ENCODE assay signal across 12 cellular contexts in the genomic region with DNA sequence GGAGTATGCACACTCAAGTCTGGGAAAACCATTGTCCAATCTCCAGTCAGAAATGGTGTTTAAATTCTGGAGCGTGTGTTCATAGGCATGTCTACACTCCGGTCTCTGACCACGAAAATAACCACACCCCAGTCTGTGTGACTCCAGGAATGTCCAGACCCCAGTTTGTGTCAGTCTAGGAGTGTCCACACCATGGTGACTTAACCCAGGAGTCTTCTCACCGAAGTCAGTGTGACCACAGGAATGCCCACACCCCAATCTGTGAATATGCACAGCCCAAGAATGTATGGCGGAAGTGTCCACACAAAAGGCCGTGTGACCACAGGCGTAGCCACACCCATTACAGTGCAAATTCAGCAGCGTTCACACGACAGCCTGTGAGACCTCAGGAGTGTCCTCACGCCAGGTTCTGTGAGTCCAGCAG. TPM values are rescaled to one million over a fixed set of nuclear protein-coding genes. Genes with fewer than 3 reads are reported as not detected.
DNase-seq lines count a peak whose midpoint lies in the region; TF ChIP-seq lines count a peak whose summit lies in the region.
"Had no signal": no experiment of that assay in that cellular context is flagged by ENCODE, and none has a peak within 500 bp of the region (broad histone marks: within the 10 kb centered on the region; RNA-seq: fewer than 3 reads in every experiment).

No MANE protein-coding gene starts in this region.

- POLR2A ChIA-PET in A673 (lab: Charles Lee; ENCODE audit: low non-redundant PET): no interaction called here

- WGBS in smooth muscle cell (ENCODE audit: low lambda C conversion rate): 55% methylated on average over 10 of the region's 10 CpGs
- 78 to 87% methylated on average over 10 of the region's 10 CpGs for WGBS in sigmoid colon, 2 donors

- H3K9me3 ChIP-seq in SJSA1 (replicated peaks) (peaks cover 7% of the 10 kb centered on the region; the same call in 1 of the 2 replicates), smooth muscle cell (replicated peaks; ENCODE audit: low read depth) (no peaks in the 10 kb centered on the region), A673 (ENCODE audit: low read depth, low read length, poor library complexity, severe bottlenecking) (no peaks in the 10 kb centered on the region), sigmoid colon (no peaks in the 10 kb centered on the region)
- H3K9me3 ChIP-seq: vagina had no signal

- H3K4me3 ChIP-seq in SJSA1 (no peak overlapping the region), fibroblast of villous mesenchyme (ENCODE audit: low read depth, low read length) (no peak overlapping the region), smooth muscle cell (no peak overlapping the region), A673 (ENCODE audit: low read depth, low read length, poor library complexity, severe bottlenecking) (no peak overlapping the region), sigmoid colon (no peak overlapping the region)
- H3K4me3 ChIP-seq: vagina had no signal

- H4K20me1 ChIP-seq in smooth muscle cell (ENCODE audit: low read depth): no peaks in the 10 kb centered on the region

- no peaks in the 10 kb centered on the region for H3K79me2 ChIP-seq in smooth muscle cell (ENCODE audit: low read depth)

- H3K4me1 ChIP-seq in SJSA1 (replicated peaks) (peaks cover 48% of the 10 kb centered on the region), smooth muscle cell (ENCODE audit: low read depth) (no peaks in the 10 kb centered on the region), A673 (ENCODE audit: insufficient read depth, low read length, poor library complexity, severe bottlenecking) (no peaks in the 10 kb centered on the region), sigmoid colon (no peaks in the 10 kb centered on the region)
- H3K4me1 ChIP-seq: vagina had no signal

- peak overlapping the region; percentile 78 for H3K9ac ChIP-seq in smooth muscle cell (ENCODE audit: low read depth)

- H3K36me3 ChIP-seq in SJSA1 (peaks cover 49% of the 10 kb centered on the region), smooth muscle cell (ENCODE audit: low read depth) (peaks cover 4% of the 10 kb centered on the region), A673 (ENCODE audit: insufficient read depth, low read length, poor library complexity, severe bottlenecking) (peaks cover 7% of the 10 kb centered on the region), sigmoid colon (peaks cover 0 to 11% (median 1%) of the 10 kb centered on the region in 4 donors)

- no peak overlapping the region for H2AFZ ChIP-seq in smooth muscle cell (ENCODE audit: low read depth)

- BruUV-seq in A673 (replicated peaks; lab: Mats Ljungman, UMichigan): no TSS peak

- no peak overlapping the region for H3K4me2 ChIP-seq in smooth muscle cell

- in situ Hi-C loops in KBM-7 (cut with MboI; ENCODE audit: low pct_unique_long_range_greater_than_20kb, low sequenced_read_pairs): no loop called here

- TF ChIP-seq CTCF in fibroblast of villous mesenchyme (IDR thresholded peaks at IDR 0.05; ENCODE audit: insufficient read depth, low read depth, low read length) (no peak), smooth muscle cell (IDR thresholded peaks at IDR 0.05; ENCODE audit: borderline replicate concordance, insufficient read depth, poor library complexity, severe bottlenecking) (no peak), A673 (conservative IDR thresholded peaks at IDR 0.05; ENCODE audit: low read depth, low read length) (no peak), sigmoid colon (IDR thresholded peaks at IDR 0.05) (no peak)

- CTCF ChIA-PET in A673 (lab: Charles Lee): no interaction called here

- intact Hi-C loops in A673 (cut with micrococcal nuclease; ENCODE audit: unreplicated experiment) (no loop called here), sigmoid colon (cut with DNase I) (no loop called here)

- no peak for TF ChIP-seq EP300 in sigmoid colon (IDR thresholded peaks at IDR 0.05)

- H3K27me3 ChIP-seq in SJSA1 (replicated peaks): no peaks in the 10 kb centered on the region
- H3K27me3 ChIP-seq in smooth muscle cell (ENCODE audit: low read depth): no peaks in the 10 kb centered on the region
- no peaks in the 10 kb centered on the region for H3K27me3 ChIP-seq in A673 (replicated peaks; ENCODE audit: insufficient read depth, low read depth, low read length, poor library complexity)
- H3K27me3 ChIP-seq in sigmoid colon: no peaks in the 10 kb centered on the region
- H3K27me3 ChIP-seq: vagina had no signal

- H3K27ac ChIP-seq in SJSA1: peak overlapping the region; percentile 100
- H3K27ac ChIP-seq in smooth muscle cell (ENCODE audit: low read depth): peak overlapping the region; percentile 90
- no peak overlapping the region for H3K27ac ChIP-seq in A673 (ENCODE audit: low read depth, low read length, poor library complexity, severe bottlenecking)
- H3K27ac ChIP-seq in sigmoid colon: no peak overlapping the region
- H3K27ac ChIP-seq: vagina had no signal

- DNase-seq in GM04504 (ENCODE audit: low read depth) (peak; percentile 91), SJSA1 (ENCODE audit: low read depth in 1 of 2, low spot score in 2 of 2) (peak; percentile 93 to 95), fibroblast of villous mesenchyme (ENCODE audit: low read depth) (peak; percentile 96), smooth muscle cell (lab: John Stamatoyannopoulos, UW; ENCODE audit: unreplicated experiment) (no peak), NCI-H1092 treated with DMSO at 0.1 percent for 48 hours (lab: John Stamatoyannopoulos, UW) (no peak), KBM-7 (no peak), A673 (ENCODE audit: low spot score) (no peak), sigmoid colon (no peak)
- DNase-seq: activated gamma-delta T cell; NCI-H774; stimulated activated CD4-positive, alpha-beta T cell treated with anti-CD3 and anti-CD28 coated beads, Interleukin-4, amount 100 ng/mL, for 4 hours had no signal

- no peak for TF ChIP-seq POLR2A in sigmoid colon (IDR thresholded peaks at IDR 0.05)

- no peaks in the 10 kb centered on the region for H3F3A ChIP-seq in smooth muscle cell (ENCODE audit: low read depth)

RNA-seq across cellular contexts. Expression of gene FTSJ1, which starts 11.4 kb away (rescaled TPM):
- 67.5 and 122 TPM in 2 replicates for total RNA-seq in SJSA1 (2014; rRNA removed; shearing (Covaris generic))
- total RNA-seq in fibroblast of villous mesenchyme (53.5 and 74.4 TPM in 2 replicates), smooth muscle cell (60.6 and 78.9 TPM in 2 replicates), A673 (2021) (58.3 and 61.3 TPM in 2 replicates), sigmoid colon (10 to 100 TPM; 24.6 to 39.9 (median 28.4) TPM)
- polyA plus RNA-seq in smooth muscle cell (80.8 and 82.4 TPM in 2 replicates), sigmoid colon (10 to 100 TPM; 15.6 to 37.4 (median 18.5) TPM)

RNA-seq across cellular contexts. Expression of gene SLC38A5, which starts 17.3 kb away (rescaled TPM):
- 0.16 TPM in 1 of 2 replicates, not detected in the other for total RNA-seq in SJSA1 (2014; rRNA removed; shearing (Covaris generic))
- total RNA-seq in fibroblast of villous mesenchyme (4.2 and 12.5 TPM in 2 replicates), smooth muscle cell (69.4 and 79.0 TPM in 2 replicates), A673 (2021) (98.9 and 112 TPM in 2 replicates), sigmoid colon (1 to 10 TPM; 1.9 to 4.6 (median 3.7) TPM)
- polyA plus RNA-seq in smooth muscle cell (68.7 and 88.7 TPM in 2 replicates), sigmoid colon (10 to 100 TPM in 1 of 3 donors, 1 to 10 TPM in 2; 3.7 to 68.4 (median 4.2) TPM)

RNA-seq across cellular contexts. Expression of gene PORCN, which starts 21.4 kb away (rescaled TPM):
- total RNA-seq in SJSA1 (2014; rRNA removed; shearing (Covaris generic)): 13.3 and 25.2 TPM in 2 replicates
- total RNA-seq in fibroblast of villous mesenchyme (6.5 and 8.4 TPM in 2 replicates), smooth muscle cell (25.1 and 25.5 TPM in 2 replicates), A673 (2021) (10.3 and 11.9 TPM in 2 replicates), sigmoid colon (10 to 100 TPM; 12.2 to 13.3 (median 12.9) TPM)
- polyA plus RNA-seq in smooth muscle cell (14.8 and 23.2 TPM in 2 replicates), sigmoid colon (1 to 10 TPM; 1.2 to 7.4 (median 3.2) TPM)

RNA-seq across cellular contexts. Expression of gene EBP, which starts 34.2 kb away (rescaled TPM):
- 76.1 and 101 TPM in 2 replicates for total RNA-seq in SJSA1 (2014; rRNA removed; shearing (Covaris generic))
- 126 and 200 TPM in 2 replicates for total RNA-seq in fibroblast of villous mesenchyme
- total RNA-seq in smooth muscle cell: 49.1 and 63.0 TPM in 2 replicates
- polyA plus RNA-seq in smooth muscle cell: 85.5 and 99.8 TPM in 2 replicates
- total RNA-seq in A673 (2021): 152 and 155 TPM in 2 replicates
- total RNA-seq in sigmoid colon: 10 to 100 TPM; 14.3 to 25.3 (median 18.6) TPM
- 100 to 1,000 TPM in 1 of 3 donors, 10 to 100 TPM in 2; 47.4 to 310 (median 65.4) TPM for polyA plus RNA-seq in sigmoid colon

RNA-seq across cellular contexts. Expression of gene TBC1D25, which starts 52.1 kb away (rescaled TPM):
- 6.5 and 24.1 TPM in 2 replicates for total RNA-seq in SJSA1 (2014; rRNA removed; shearing (Covaris generic))
- total RNA-seq in fibroblast of villous mesenchyme: 7.8 and 12.2 TPM in 2 replicates
- total RNA-seq in smooth muscle cell: 3.8 and 4.5 TPM in 2 replicates
- polyA plus RNA-seq in smooth muscle cell: 9.7 and 9.8 TPM in 2 replicates
- total RNA-seq in A673 (2021): 10.8 and 15.0 TPM in 2 replicates
- 10 to 100 TPM; 10.4 to 14.6 (median 11.9) TPM for total RNA-seq in sigmoid colon
- 1 to 10 TPM; 5.8 to 9.6 (median 7.8) TPM for polyA plus RNA-seq in sigmoid colon

Comparison
In these comparisons a context has a peak if more than half of its experiments do, and no peak if none do; other contexts are left out.
1. DNase-seq: peak in GM04504 (single experiment), SJSA1 (2 of 2) and fibroblast of villous mesenchyme (single experiment); none in smooth muscle cell (single experiment), NCI-H1092 treated with DMSO at 0.1 percent for 48 hours (single experiment), KBM-7 (single experiment), A673 (single experiment) and sigmoid colon (single experiment).
2. H3K27ac ChIP-seq: peak in SJSA1 (single experiment) and smooth muscle cell (single experiment); none in A673 (single experiment) and sigmoid colon (0 of 4).